8 cellular contexts compared by ENCODE assay signal in genomic region chr7:101815826-101816488, GRCh38. TPM values are rescaled to one million over a fixed set of nuclear protein-coding genes. Genes with fewer than 3 reads are reported as not detected.
DNase-seq lines count a peak whose midpoint lies in the region; ATAC-seq and TF ChIP-seq lines count a peak whose summit lies in the region.

No MANE protein-coding gene starts in this region.

- H3K9me2 ChIP-seq in DOHH2 (replicated peaks; ENCODE audit: control insufficient read depth, low read length) = no peaks in the 10 kb centered on the region
- H3K9me2 ChIP-seq in GM23248 (ENCODE audit: insufficient read depth) = no peaks in the 10 kb centered on the region
- H3K9me2 ChIP-seq in Loucy (replicated peaks; ENCODE audit: low read depth, low read length) = no peaks in the 10 kb centered on the region

- H3K27me3 Mint-ChIP-seq in activated naive CD8-positive, alpha-beta T cell = no peaks in the 10 kb centered on the region

- H2AK5ac ChIP-seq in trophoblast cell (ENCODE audit: low read length) = no peak overlapping the region

- peak overlapping the region; percentile 86 for H2BK120ac ChIP-seq in trophoblast cell (ENCODE audit: insufficient read depth, low read length, poor library complexity)

- H4K91ac ChIP-seq in trophoblast cell (ENCODE audit: low read depth, low read length) = peak overlapping the region; percentile 93

- H3K9me3 ChIP-seq in DOHH2 (ENCODE audit: control insufficient read depth, insufficient read depth, low read length) = no peaks in the 10 kb centered on the region
- H3K9me3 ChIP-seq in GM23248 (ENCODE audit: low read depth) = no peaks in the 10 kb centered on the region
- H3K9me3 ChIP-seq in Loucy (ENCODE audit: insufficient read depth, low read depth, low read length) = no peaks in the 10 kb centered on the region
- no peaks in the 10 kb centered on the region for H3K9me3 ChIP-seq in cardiac muscle cell (ENCODE audit: low read depth)
- no peaks in the 10 kb centered on the region for H3K9me3 ChIP-seq in trophoblast cell (ENCODE audit: insufficient read depth, low read depth, low read length)
- no peaks in the 10 kb centered on the region for H3K9me3 ChIP-seq in upper lobe of left lung

- H3F3A ChIP-seq in DOHH2 (ENCODE audit: control insufficient read depth, insufficient read depth) (peaks cover 49% of the 10 kb centered on the region), GM23248 (ENCODE audit: insufficient read depth) (peaks cover 17% of the 10 kb centered on the region), Loucy (ENCODE audit: low read depth) (0 out of 2 replicates have a peak, but pooled peaks cover 4% of the 10 kb centered on the region)

- H2AFZ ChIP-seq in GM23248 (no peak overlapping the region), Loucy (ENCODE audit: low read length) (no peak overlapping the region), trophoblast cell (ENCODE audit: insufficient read depth, low read length, poor library complexity) (peak overlapping the region; percentile 90)

- no peak overlapping the region for H3K27ac Mint-ChIP-seq in activated naive CD8-positive, alpha-beta T cell

- DNase-seq in GM23248 (peak; percentile 94), SK-N-DZ (ENCODE audit: low spot score) (peak; percentile 81), cardiac muscle cell (ENCODE audit: low read depth in 1 of 2, low spot score in 1 of 2) (peak; percentile 89 to 92), trophoblast cell (peak; percentile 85 to 89), upper lobe of left lung (peak; percentile 80 to 95)

- H3K4me1 ChIP-seq in DOHH2 (ENCODE audit: control insufficient read depth, low read length) (peaks cover 51% of the 10 kb centered on the region), GM23248 (ENCODE audit: insufficient read depth) (peaks cover 7% of the 10 kb centered on the region; the same call in 1 of the 2 replicates), Loucy (ENCODE audit: insufficient read depth, low read length, poor library complexity, severe bottlenecking) (peaks cover 44% of the 10 kb centered on the region), cardiac muscle cell (ENCODE audit: low read depth) (peaks cover 41% of the 10 kb centered on the region), trophoblast cell (ENCODE audit: control insufficient read depth in 1 of 2, insufficient read depth in 2 of 2, low read length in 2 of 2) (peaks cover 8 to 17% of the 10 kb centered on the region in 2 experiments), upper lobe of left lung (peaks cover 10 to 42% (median 19%) of the 10 kb centered on the region in 4 donors)

- H3K4me1 Mint-ChIP-seq in activated naive CD8-positive, alpha-beta T cell (ENCODE audit: low read depth) = peaks cover 29% of the 10 kb centered on the region

- TF ChIP-seq CTCF in DOHH2 (IDR thresholded peaks at IDR 0.05; ENCODE audit: low read depth, low read length, poor library complexity, severe bottlenecking) = no peak
- TF ChIP-seq CTCF in Loucy (conservative IDR thresholded peaks at IDR 0.05; ENCODE audit: low read length) = no peak
- no peak for TF ChIP-seq CTCF in cardiac muscle cell (IDR thresholded peaks at IDR 0.05; ENCODE audit: low read depth, low read length)
- TF ChIP-seq CTCF in upper lobe of left lung (IDR thresholded peaks at IDR 0.05) = peak in 2 of 6 experiments; percentile 38 to 54

- TF ChIP-seq POLR2A in upper lobe of left lung (IDR thresholded peaks at IDR 0.05) = peak in 1 of 4 donors; percentile 38

- H3K4me2 ChIP-seq in DOHH2 (ENCODE audit: low read length) (peak overlapping the region; percentile 22; the same call in 1 of the 2 replicates), GM23248 (ENCODE audit: unreplicated experiment) (no peak overlapping the region), Loucy (ENCODE audit: low read depth, low read length, poor library complexity, severe bottlenecking) (no peak overlapping the region), trophoblast cell (ENCODE audit: low read length) (peak overlapping the region; percentile 57)

- H3K9ac ChIP-seq in GM23248 = peak overlapping the region; percentile 79
- H3K9ac ChIP-seq in Loucy (ENCODE audit: low read depth, low read length, poor library complexity, severe bottlenecking) = peak overlapping the region; percentile 52
- H3K9ac ChIP-seq in trophoblast cell (ENCODE audit: low read length) = peak overlapping the region; percentile 94

- in situ Hi-C loops in GM23248 (cut with MboI) = loop anchor here (10.0 kb wide), 1 partner anchor 419 kb away; no protein-coding TSS in a partner anchor

- H4K12ac ChIP-seq in trophoblast cell (ENCODE audit: low read depth, low read length) = peak overlapping the region; percentile 40

- H3K23ac ChIP-seq in trophoblast cell (ENCODE audit: low read length) = no peak overlapping the region

- H3K14ac ChIP-seq in trophoblast cell (ENCODE audit: low read length) = peak overlapping the region; percentile 78

- no peaks in the 10 kb centered on the region for H3K36me3 Mint-ChIP-seq in activated naive CD8-positive, alpha-beta T cell

- peak overlapping the region; percentile 79 for H3K4ac ChIP-seq in trophoblast cell (ENCODE audit: low read depth, low read length)

- WGBS in GM23248 (ENCODE audit: low coverage in 1 of 2, low lambda C conversion rate in 2 of 2, missing lambda C conversion rate in 2 of 2), 2 experiments = 1 to 2% methylated on average over 19 to 75 of the region's 88 CpGs
- WGBS in trophoblast cell (ENCODE audit: extremely low coverage, insufficient coverage, insufficient read length) = no CpG with 5 or more reads among the region's 88 CpGs
- WGBS in upper lobe of left lung, 2 donors = no CpG with 5 or more reads among the region's 88 CpGs

- H2BK12ac ChIP-seq in trophoblast cell (ENCODE audit: low read length) = no peak overlapping the region

- peak overlapping the region; percentile 83 for H4K8ac ChIP-seq in trophoblast cell (ENCODE audit: low read depth, low read length)

- peak overlapping the region; percentile 81 for H3K4me3 Mint-ChIP-seq in activated naive CD8-positive, alpha-beta T cell

- peak overlapping the region; percentile 68 for H3K4me3 ChIP-seq in DOHH2 (ENCODE audit: low read length)
- H3K4me3 ChIP-seq in GM23248 = peak overlapping the region; percentile 74
- peak overlapping the region; percentile 73 for H3K4me3 ChIP-seq in Loucy (ENCODE audit: low read length, poor library complexity, severe bottlenecking)
- peak overlapping the region; percentile 68 for H3K4me3 ChIP-seq in cardiac muscle cell
- H3K4me3 ChIP-seq in trophoblast cell (ENCODE audit: low read depth, low read length) = peak overlapping the region; percentile 85
- H3K4me3 ChIP-seq in upper lobe of left lung = peak overlapping the region; percentile 70 to 96 (median 84)

- H3K27me3 ChIP-seq in DOHH2 (ENCODE audit: control insufficient read depth, low read length) (no peaks in the 10 kb centered on the region), GM23248 (replicated peaks; ENCODE audit: insufficient read depth) (no peaks in the 10 kb centered on the region), Loucy (ENCODE audit: insufficient read depth, low read length, poor library complexity, severe bottlenecking) (no peaks in the 10 kb centered on the region), cardiac muscle cell (peaks cover 8% of the 10 kb centered on the region), trophoblast cell (ENCODE audit: insufficient read depth, low read length) (no peaks in the 10 kb centered on the region), upper lobe of left lung (no peaks in the 10 kb centered on the region)

- H3K79me1 ChIP-seq in trophoblast cell (ENCODE audit: low read length) = peaks cover 26% of the 10 kb centered on the region

- H3K9me3 Mint-ChIP-seq in activated naive CD8-positive, alpha-beta T cell (ENCODE audit: low read depth) = no peaks in the 10 kb centered on the region

- ATAC-seq in upper lobe of left lung (ENCODE audit: low FRiP score in 2 of 2) = peak; percentile 82 to 88

- H3K79me2 ChIP-seq in DOHH2 (ENCODE audit: control insufficient read depth, low read length) (peaks cover 54% of the 10 kb centered on the region), GM23248 (ENCODE audit: insufficient read depth) (peaks cover 36% of the 10 kb centered on the region), Loucy (ENCODE audit: insufficient read depth, low read length) (peaks cover 43% of the 10 kb centered on the region), trophoblast cell (ENCODE audit: control insufficient read depth, insufficient read depth, low read length, poor library complexity) (peaks cover 24% of the 10 kb centered on the region)

- TF ChIP-seq EP300 in upper lobe of left lung (IDR thresholded peaks at IDR 0.05) = no peak

- H4K20me1 ChIP-seq in DOHH2 (ENCODE audit: control insufficient read depth, insufficient read depth, low read depth, low read length) (peaks cover 25% of the 10 kb centered on the region), GM23248 (ENCODE audit: insufficient read depth) (no peaks in the 10 kb centered on the region), Loucy (ENCODE audit: insufficient read depth, low read length, poor library complexity, severe bottlenecking) (peaks cover 40% of the 10 kb centered on the region)

- peak overlapping the region; percentile 92 for H3K18ac ChIP-seq in trophoblast cell (ENCODE audit: low read length)

- peak overlapping the region; percentile 93 for H2BK5ac ChIP-seq in trophoblast cell (ENCODE audit: low read depth, low read length, poor library complexity)

- peaks cover 39% of the 10 kb centered on the region for H3K36me3 ChIP-seq in DOHH2 (ENCODE audit: control insufficient read depth, low read length)
- H3K36me3 ChIP-seq in GM23248 (ENCODE audit: low read depth) = no peaks in the 10 kb centered on the region
- no peaks in the 10 kb centered on the region for H3K36me3 ChIP-seq in Loucy (ENCODE audit: insufficient read depth, low read length)
- H3K36me3 ChIP-seq in cardiac muscle cell = no peaks in the 10 kb centered on the region
- H3K36me3 ChIP-seq in trophoblast cell (ENCODE audit: control insufficient read depth in 1 of 2, insufficient read depth in 2 of 2, low read length in 2 of 2) = no peaks in the 10 kb centered on the region
- H3K36me3 ChIP-seq in upper lobe of left lung = no peaks in the 10 kb centered on the region

- H3K27ac ChIP-seq in DOHH2 (ENCODE audit: low read depth, low read length) (peak overlapping the region; percentile 28; the same call in 1 of the 2 replicates), GM23248 (peak overlapping the region; percentile 33; the same call in 1 of the 2 replicates), cardiac muscle cell (peak overlapping the region; percentile 69), trophoblast cell (ENCODE audit: low read depth, low read length) (peak overlapping the region; percentile 84), upper lobe of left lung (peak overlapping the region; percentile 79 to 95 (median 84))

RNA-seq across cellular contexts. Expression of gene CUX1, which starts 1.5 kb away (rescaled TPM):
- total RNA-seq in GM23248 (2014; rRNA removed; shearing (Covaris generic)) = 34.9 and 42.0 TPM in 2 replicates
- 30.2 and 34.1 TPM in 2 replicates for polyA plus RNA-seq in GM23248 (2016; fragmentation: Nextera tagmentation; extraction: Ambion mirVana)
- polyA plus RNA-seq in SK-N-DZ (2014; cell fraction: cytosol; rRNA removed) = 22.8 and 23.2 TPM in 2 replicates
- 8.9 and 11.5 TPM in 2 replicates for polyA plus RNA-seq in SK-N-DZ (2014; cell fraction: nucleus; rRNA removed)
- total RNA-seq in cardiac muscle cell = 71.7 and 85.3 TPM in 2 replicates
- 66.6 and 67.7 TPM in 2 replicates for polyA plus RNA-seq in cardiac muscle cell
- 39.0 and 43.1 TPM in 2 replicates for polyA plus RNA-seq in trophoblast cell (2013)
- 100 to 1,000 TPM; 106 to 188 (median 115) TPM for total RNA-seq in upper lobe of left lung

Comparison
In these comparisons a context has a peak if more than half of its experiments do, and no peak if none do; other contexts are left out.
1. Peak in every context shown above with its lines: DNase-seq, ATAC-seq, H3K4me3 ChIP-seq and H3K27ac ChIP-seq.
2. H3K27ac ChIP-seq: peak in every context shown above with its lines; median percentile 84 in upper lobe of left lung; 84 in trophoblast cell; 69 in cardiac muscle cell; 33 in GM23248; 28 in DOHH2.
3. H3K4me2 ChIP-seq: peak in DOHH2 (single experiment) and trophoblast cell (single experiment); none in GM23248 (single experiment) and Loucy (single experiment).